ENCODE assay signal across 18 cellular contexts in the genomic region with DNA sequence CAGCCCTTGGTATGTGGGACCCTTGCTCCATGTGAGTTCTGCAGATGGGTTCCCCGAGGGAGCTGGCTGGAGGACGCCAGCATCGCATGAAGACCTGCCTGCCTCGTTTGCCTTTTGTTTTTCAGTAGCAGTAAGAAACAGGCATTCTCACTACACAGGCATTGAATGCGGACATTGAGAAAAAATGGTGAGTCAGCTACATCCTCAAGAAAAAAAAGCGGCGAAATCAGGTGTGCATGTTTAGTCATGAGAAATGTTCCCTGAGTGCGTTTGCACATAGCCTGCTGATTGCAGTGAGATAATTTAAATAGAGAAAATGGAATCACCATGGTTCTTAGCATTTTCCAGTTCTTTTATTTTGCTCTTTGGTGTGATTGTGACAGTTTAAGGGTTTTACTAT. TPM values are rescaled to one million over a fixed set of nuclear protein-coding genes. Genes with fewer than 3 reads are reported as not detected.
DNase-seq lines count a peak whose midpoint lies in the region; ATAC-seq and TF ChIP-seq lines count a peak whose summit lies in the region.
"Had no signal": no experiment of that assay in that cellular context is flagged by ENCODE, and none has a peak within 500 bp of the region (broad histone marks: within the 10 kb centered on the region; RNA-seq: fewer than 3 reads in every experiment).

No MANE protein-coding gene starts in this region.

- no peak for ATAC-seq in psoas muscle
- ATAC-seq: activated T-cell treated with anti-CD3 and anti-CD28 coated beads, Interleukin-2, amount 50 U/mL, for 72 hours; body of pancreas; heart right ventricle; naive thymus-derived CD4-positive, alpha-beta T cell; sciatic nerve; stimulated activated naive CD8-positive, alpha-beta T cell treated with anti-CD3 and anti-CD28 coated beads, Interleukin-15, amount 100 ng/mL, for 72 hours had no signal

- no peak overlapping the region for H3K4me3 Mint-ChIP-seq in T-helper 2 cell treated with Interferon-gamma antibody and Interleukin-4, amounts not matched to agents 5 μg/mL and 100 μg/mL, for 36 hours
- H3K4me3 Mint-ChIP-seq: activated T-cell treated with anti-CD3 and anti-CD28 coated beads, Interleukin-2, amount 50 U/mL, for 72 hours; CD4-positive, alpha-beta T cell; stimulated activated naive CD8-positive, alpha-beta T cell treated with anti-CD3 and anti-CD28 coated beads, Interleukin-15, amount 100 ng/mL, for 72 hours had no signal

- no peaks in the 10 kb centered on the region for H3K36me3 ChIP-seq in suprapubic skin
- no peaks in the 10 kb centered on the region for H3K36me3 ChIP-seq in psoas muscle (ENCODE audit: insufficient read depth in 1 of 2, low read depth in 1 of 2)
- H3K36me3 ChIP-seq: heart right ventricle, left ventricle myocardium inferior had no signal

- intact Hi-C loops in psoas muscle (cut with DNase I), result no loop called here

- DNase-seq in NCI-H146 treated with DMSO at 0.1 percent for 48 hours (lab: John Stamatoyannopoulos, UW; ENCODE audit: unreplicated experiment) (peak; percentile 21), astrocyte of the hippocampus (ENCODE audit: low read depth, low spot score) (peak; percentile 54), fibroblast of mammary gland (ENCODE audit: low read depth) (peak; percentile 33), suprapubic skin (ENCODE audit: low spot score in 2 of 2) (peak in 1 of 2 donors; percentile 10), psoas muscle (no peak), NCI-H2196 (lab: John Stamatoyannopoulos, UW; ENCODE audit: unreplicated experiment) (no peak)
- DNase-seq in T-helper 2 cell treated with Interferon-gamma antibody and Interleukin-4, amounts not matched to agents 5 μg/mL and 100 μg/mL, for 36 hours (ENCODE audit: low spot score), result no peak
- DNase-seq: activated CD4-positive, alpha-beta T cell treated with anti-CD3 and anti-CD28 coated beads for 4 hours; activated T-cell treated with anti-CD3 and anti-CD28 coated beads, Interleukin-2, amount 50 U/mL, for 72 hours; body of pancreas; CD4-positive, alpha-beta T cell; heart right ventricle; left ventricle myocardium inferior; MV-4-11; naive thymus-derived CD4-positive, alpha-beta T cell; stimulated activated naive CD8-positive, alpha-beta T cell treated with anti-CD3 and anti-CD28 coated beads, Interleukin-15, amount 100 ng/mL, for 72 hours had no signal

- H3K27ac ChIP-seq in suprapubic skin, result peak overlapping the region; percentile 75
- H3K27ac ChIP-seq in psoas muscle, result no peak overlapping the region
- H3K27ac ChIP-seq: body of pancreas, heart right ventricle, left ventricle myocardium inferior had no signal

- no peak overlapping the region for H3K27ac Mint-ChIP-seq in T-helper 2 cell treated with Interferon-gamma antibody and Interleukin-4, amounts not matched to agents 5 μg/mL and 100 μg/mL, for 36 hours
- H3K27ac Mint-ChIP-seq: activated T-cell treated with anti-CD3 and anti-CD28 coated beads, Interleukin-2, amount 50 U/mL, for 72 hours; CD4-positive, alpha-beta T cell; naive thymus-derived CD4-positive, alpha-beta T cell; stimulated activated naive CD8-positive, alpha-beta T cell treated with anti-CD3 and anti-CD28 coated beads, Interleukin-15, amount 100 ng/mL, for 72 hours had no signal

- WGBS in suprapubic skin, result 63% methylated on average over 8 of the region's 8 CpGs
- 67 to 72% (median 69%) methylated on average over 8 of the region's 8 CpGs for WGBS in psoas muscle, 3 donors

- no peak for TF ChIP-seq EP300 in suprapubic skin (IDR thresholded peaks at IDR 0.05)

- H3K4me3 ChIP-seq in fibroblast of mammary gland (ENCODE audit: control insufficient read depth, low read depth, low read length) (no peak overlapping the region), suprapubic skin (peak overlapping the region; percentile 36), psoas muscle (no peak overlapping the region)
- H3K4me3 ChIP-seq: body of pancreas, heart right ventricle, left ventricle myocardium inferior had no signal

- peaks cover 16% of the 10 kb centered on the region for H3K27me3 Mint-ChIP-seq in T-helper 2 cell treated with Interferon-gamma antibody and Interleukin-4, amounts not matched to agents 5 μg/mL and 100 μg/mL, for 36 hours (ENCODE audit: low read depth)

- no peaks in the 10 kb centered on the region for H3K4me1 Mint-ChIP-seq in T-helper 2 cell treated with Interferon-gamma antibody and Interleukin-4, amounts not matched to agents 5 μg/mL and 100 μg/mL, for 36 hours (ENCODE audit: low read depth)
- H3K4me1 Mint-ChIP-seq: stimulated activated naive CD8-positive, alpha-beta T cell treated with anti-CD3 and anti-CD28 coated beads, Interleukin-15, amount 100 ng/mL, for 72 hours had no signal

- peaks cover 9% of the 10 kb centered on the region for H3K4me1 ChIP-seq in suprapubic skin
- no peaks in the 10 kb centered on the region for H3K4me1 ChIP-seq in psoas muscle
- H3K4me1 ChIP-seq: body of pancreas, left ventricle myocardium inferior had no signal

- H3K9me3 ChIP-seq in suprapubic skin (no peaks in the 10 kb centered on the region), psoas muscle (no peaks in the 10 kb centered on the region)
- H3K9me3 ChIP-seq: body of pancreas, heart right ventricle, left ventricle myocardium inferior had no signal

- no peaks in the 10 kb centered on the region for H3K36me3 Mint-ChIP-seq in T-helper 2 cell treated with Interferon-gamma antibody and Interleukin-4, amounts not matched to agents 5 μg/mL and 100 μg/mL, for 36 hours (ENCODE audit: low read depth)
- H3K36me3 Mint-ChIP-seq: naive thymus-derived CD4-positive, alpha-beta T cell had no signal

- TF ChIP-seq CTCF in fibroblast of mammary gland (conservative IDR thresholded peaks at IDR 0.05; ENCODE audit: control insufficient read depth, insufficient read depth, low read depth, low read length) (no peak), suprapubic skin (IDR thresholded peaks at IDR 0.05) (no peak), psoas muscle (IDR thresholded peaks at IDR 0.05) (no peak)

- TF ChIP-seq POLR2A in suprapubic skin (IDR thresholded peaks at IDR 0.05), result no peak

- H3K9me3 Mint-ChIP-seq in T-helper 2 cell treated with Interferon-gamma antibody and Interleukin-4, amounts not matched to agents 5 μg/mL and 100 μg/mL, for 36 hours, result no peaks in the 10 kb centered on the region
- H3K9me3 Mint-ChIP-seq: activated T-cell treated with anti-CD3 and anti-CD28 coated beads, Interleukin-2, amount 50 U/mL, for 72 hours; CD4-positive, alpha-beta T cell; stimulated activated naive CD8-positive, alpha-beta T cell treated with anti-CD3 and anti-CD28 coated beads, Interleukin-15, amount 100 ng/mL, for 72 hours had no signal

- H3K27me3 ChIP-seq in suprapubic skin (no peaks in the 10 kb centered on the region), psoas muscle (ENCODE audit: insufficient read depth in 3 of 3, low read length in 2 of 3) (peaks cover 0 to 6% (median 0%) of the 10 kb centered on the region in 3 donors)
- H3K27me3 ChIP-seq: body of pancreas had no signal

RNA-seq across cellular contexts. Expression of a gene that starts 54.1 kb away (rescaled TPM):
- 1 to 10 TPM in 2 of 4 donors, not detected in 2; 1.1 to 2.3 TPM for total RNA-seq in suprapubic skin
- total RNA-seq in psoas muscle, result not detected
- polyA plus RNA-seq in psoas muscle, result not detected
- total RNA-seq: activated T-cell treated with anti-CD3 and anti-CD28 coated beads, Interleukin-2, amount 50 U/mL, for 72 hours; CD4-positive, alpha-beta T cell; heart right ventricle; left ventricle myocardium inferior; naive thymus-derived CD4-positive, alpha-beta T cell; sciatic nerve; T-helper 1 cell treated with Interleukin-12 subunit alpha and Interleukin-12 subunit beta and Interleukin-4 antibody, amounts not matched to agents 30 ng/mL and 1 ng/mL, for 36 hours had no signal
- polyA plus RNA-seq: heart right ventricle; naive thymus-derived CD4-positive, alpha-beta T cell had no signal

Comparison
In these comparisons a context has a peak if more than half of its experiments do, and no peak if none do; other contexts are left out.
1. DNase-seq: peak in NCI-H146 treated with DMSO at 0.1 percent for 48 hours (single experiment), astrocyte of the hippocampus (single experiment) and fibroblast of mammary gland (single experiment); none in psoas muscle (0 of 2), T-helper 2 cell treated with Interferon-gamma antibody and Interleukin-4, amounts not matched to agents 5 μg/mL and 100 μg/mL, for 36 hours (single experiment) and NCI-H2196 (single experiment).